In the genomic region with DNA sequence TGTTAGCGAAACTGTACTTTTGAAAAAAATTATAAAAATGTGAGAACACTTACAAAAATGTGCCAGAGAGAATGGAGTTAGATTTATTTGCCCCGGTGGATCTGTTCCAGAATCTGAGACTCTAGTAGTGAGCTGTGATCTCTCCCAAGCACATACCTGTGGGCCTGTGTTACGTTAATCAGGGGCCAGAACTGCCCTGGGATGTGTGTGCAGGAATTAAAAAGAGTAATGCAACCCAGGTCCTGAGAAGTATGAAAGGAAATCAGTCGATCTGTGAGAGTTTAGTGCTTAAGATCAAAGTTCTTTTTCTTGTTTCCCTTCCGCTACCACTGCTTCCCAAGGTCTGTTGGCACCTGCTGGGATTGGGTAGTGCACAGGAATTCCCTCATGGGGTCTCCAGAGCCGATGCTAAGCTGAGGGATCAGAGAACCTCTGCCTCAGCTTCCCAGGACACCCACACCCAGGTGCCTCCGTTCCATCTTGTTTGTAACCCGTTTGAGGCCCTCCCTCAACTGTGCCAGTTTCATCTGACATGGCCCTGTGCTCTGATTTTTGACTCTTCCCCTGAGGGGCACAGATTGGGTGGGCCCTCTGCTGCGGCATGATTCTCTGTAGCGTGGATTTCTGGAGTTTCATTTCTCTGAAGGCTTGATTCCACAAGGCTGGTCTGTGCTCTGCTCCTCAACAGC, we compare ENCODE assay signal across 14 cellular contexts.
A peak's percentile ranks its signal among the peaks of the same experiment; 100 is the strongest.
DNase-seq lines count a peak whose midpoint lies in the region; ATAC-seq and TF ChIP-seq lines count a peak whose summit lies in the region.
"Had no signal": no experiment of that assay in that cellular context is flagged by ENCODE, and none has a peak within 500 bp of the region (broad histone marks: within the 10 kb centered on the region; RNA-seq: fewer than 3 reads in every experiment).

No MANE protein-coding gene starts in this region.

- no peak overlapping the region for H3K4me3 Mint-ChIP-seq in HFFc6
- no peak overlapping the region for H3K4me3 Mint-ChIP-seq in effector memory CD8-positive, alpha-beta T cell
- no peak overlapping the region for H3K4me3 Mint-ChIP-seq in nephron

- H3K4me1 Mint-ChIP-seq in HFFc6 (ENCODE audit: low read depth): peaks cover 12% of the 10 kb centered on the region
- peaks cover 7 to 18% of the 10 kb centered on the region in 2 donors for H3K4me1 Mint-ChIP-seq in effector memory CD8-positive, alpha-beta T cell (ENCODE audit: low read depth in 2 of 2)
- peaks cover 18% of the 10 kb centered on the region for H3K4me1 Mint-ChIP-seq in nephron

- POLR2A ChIA-PET in PC-9 (lab: Charles Lee; ENCODE audit: unreplicated experiment): no interaction called here

- H3K9me2 ChIP-seq in PC-9 (ENCODE audit: insufficient read depth): no peaks in the 10 kb centered on the region

- H3F3A ChIP-seq in PC-9 (ENCODE audit: insufficient read depth, low read depth): peaks cover 5% of the 10 kb centered on the region; the same call in 1 of the 2 replicates

- H3K27me3 Mint-ChIP-seq in HFFc6 (ENCODE audit: insufficient read depth): peaks cover 4% of the 10 kb centered on the region; the same call in 1 of the 2 replicates
- no peaks in the 10 kb centered on the region for H3K27me3 Mint-ChIP-seq in effector memory CD8-positive, alpha-beta T cell
- H3K27me3 Mint-ChIP-seq in nephron (ENCODE audit: low read depth): no peaks in the 10 kb centered on the region
- H3K27me3 Mint-ChIP-seq: CD8-positive, alpha-beta memory T cell had no signal

- H3K9me3 Mint-ChIP-seq in HFFc6: no peaks in the 10 kb centered on the region
- H3K9me3 Mint-ChIP-seq in effector memory CD8-positive, alpha-beta T cell: no peaks in the 10 kb centered on the region
- H3K9me3 Mint-ChIP-seq in nephron: no peaks in the 10 kb centered on the region

- no peak overlapping the region for H2AFZ ChIP-seq in PC-9

- H4K20me1 ChIP-seq in BLaER1: peaks cover 39% of the 10 kb centered on the region; the same call in 1 of the 2 replicates
- no peaks in the 10 kb centered on the region for H4K20me1 ChIP-seq in PC-9 (ENCODE audit: insufficient read depth)

- no TSS peak for BruUV-seq in PC-9 (replicated peaks; lab: Mats Ljungman, UMichigan)

- H3K4me1 ChIP-seq in BLaER1 (no peaks in the 10 kb centered on the region), PC-9 (replicated peaks; ENCODE audit: insufficient read depth) (peaks cover 19% of the 10 kb centered on the region)

- intact Hi-C loops in PC-9 (cut with micrococcal nuclease; ENCODE audit: unreplicated experiment): no loop called here

- H3K9me3 ChIP-seq in BLaER1 (no peaks in the 10 kb centered on the region), PC-9 (ENCODE audit: insufficient read depth, low read depth) (no peaks in the 10 kb centered on the region)
- H3K9me3 ChIP-seq: neutrophil had no signal

- H3K4me3 ChIP-seq in BLaER1 (no peak overlapping the region), PC-9 (no peak overlapping the region)

- no peak for ATAC-seq in effector memory CD8-positive, alpha-beta T cell (replicated peaks)

- CTCF ChIA-PET in PC-9 (lab: Charles Lee): no interaction called here

- peak overlapping the region; percentile 49 for H3K27ac Mint-ChIP-seq in HFFc6
- H3K27ac Mint-ChIP-seq in effector memory CD8-positive, alpha-beta T cell: peak overlapping the region; percentile 64 to 84
- peak overlapping the region in 2 of 3 experiments; percentile 23 to 34 for H3K27ac Mint-ChIP-seq in nephron

- peaks cover 77% of the 10 kb centered on the region for H3K36me3 ChIP-seq in BLaER1
- peaks cover 6% of the 10 kb centered on the region; the same call in 1 of the 2 replicates for H3K36me3 ChIP-seq in PC-9 (ENCODE audit: low read depth)

- H3K4me2 ChIP-seq in BLaER1 (no peak overlapping the region), PC-9 (no peak overlapping the region)

- no peak for DNase-seq in HFFc6
- DNase-seq in effector memory CD8-positive, alpha-beta T cell: no peak
- DNase-seq in SHP77 treated with DMSO at 0.1 percent for 48 hours (lab: John Stamatoyannopoulos, UW): no peak
- DNase-seq in activated gamma-delta T cell (lab: John Stamatoyannopoulos, UW): no peak
- DNase-seq in Kasumi-1 (lab: John Stamatoyannopoulos, UW): no peak
- DNase-seq in PC-9: no peak
- DNase-seq: activated T-cell treated with anti-CD3 and anti-CD28 coated beads for 4 hours, caudate nucleus, NCI-H1105, NCI-H526 treated with DMSO at 0.1 percent for 48 hours had no signal

- no peak for TF ChIP-seq CTCF in HFFc6 (IDR thresholded peaks at IDR 0.05)
- no peak for TF ChIP-seq CTCF in nephron (IDR thresholded peaks at IDR 0.05; ENCODE audit: unreplicated experiment in 3 of 3)
- no peak for TF ChIP-seq CTCF in PC-9 (conservative IDR thresholded peaks at IDR 0.05)

- H3K27me3 ChIP-seq in BLaER1: no peaks in the 10 kb centered on the region
- H3K27me3 ChIP-seq in PC-9 (ENCODE audit: insufficient read depth, low read depth): no peaks in the 10 kb centered on the region
- H3K27me3 ChIP-seq: neutrophil had no signal

- peaks cover 23% of the 10 kb centered on the region for H3K36me3 Mint-ChIP-seq in HFFc6 (ENCODE audit: low read depth)
- peaks cover 34% of the 10 kb centered on the region for H3K36me3 Mint-ChIP-seq in effector memory CD8-positive, alpha-beta T cell (ENCODE audit: insufficient read depth)
- H3K36me3 Mint-ChIP-seq in nephron (ENCODE audit: low read depth): peaks cover 41% of the 10 kb centered on the region

- 0 out of 2 replicates have a peak, but pooled peaks cover 6% of the 10 kb centered on the region for H3K79me2 ChIP-seq in PC-9 (ENCODE audit: low read depth)

- H3K27ac ChIP-seq in BLaER1: peak overlapping the region; percentile 35; the same call in 1 of the 2 replicates
- no peak overlapping the region for H3K27ac ChIP-seq in PC-9
- H3K27ac ChIP-seq: neutrophil had no signal

- H3K9ac ChIP-seq in BLaER1: no peak overlapping the region
